16 cellular contexts compared by ENCODE assay signal in the genomic region with DNA sequence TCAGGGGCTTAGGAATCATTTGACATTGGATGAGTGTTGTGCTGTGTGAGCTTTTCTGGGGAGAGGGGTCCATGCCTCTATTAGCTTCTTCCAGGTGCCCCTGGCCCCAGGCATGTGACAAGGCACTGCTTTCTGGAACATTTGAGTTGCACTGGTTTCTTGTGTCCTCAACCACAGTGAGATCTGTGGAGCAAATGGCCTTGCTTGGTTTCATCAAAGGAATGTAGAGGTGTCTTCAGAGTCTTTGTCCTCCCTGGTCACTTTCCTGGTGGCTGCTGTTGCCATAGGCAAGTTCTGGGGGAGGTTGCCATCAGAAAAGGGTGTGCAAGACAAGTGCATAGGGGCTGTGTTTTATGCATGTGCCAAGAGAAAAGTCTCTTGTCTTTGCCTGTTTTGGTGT.
A peak's percentile ranks its signal among the peaks of the same experiment; 100 is the strongest.
DNase-seq lines count a peak whose midpoint lies in the region; ATAC-seq and TF ChIP-seq lines count a peak whose summit lies in the region.
"Had no signal": no experiment of that assay in that cellular context is flagged by ENCODE, and none has a peak within 500 bp of the region (broad histone marks: within the 10 kb centered on the region; RNA-seq: fewer than 3 reads in every experiment).

No MANE protein-coding gene starts in this region.

- H3K9me3 ChIP-seq in left ventricle myocardium inferior (replicated peaks) (no peaks in the 10 kb centered on the region), muscle layer of colon (ENCODE audit: low read length) (no peaks in the 10 kb centered on the region)

- H3K9me3 Mint-ChIP-seq in chondrocyte (ENCODE audit: low read depth), result no peaks in the 10 kb centered on the region
- H3K9me3 Mint-ChIP-seq: activated T-helper 1 cell treated with anti-CD3 and anti-CD28 coated beads, Interleukin-12 subunit alpha, Interleukin-12 subunit beta, Interleukin-2, Interleukin-4 antibody, amounts not matched to agents 30 ng/mL and 10 ng/mL and 1 ng/mL, durations not matched to agents 14 hours and 24 hours and 36 hours; CD8-positive, alpha-beta T cell; effector memory CD8-positive, alpha-beta T cell; stimulated activated naive CD8-positive, alpha-beta T cell treated with anti-CD3 and anti-CD28 coated beads, Interleukin-15, Interleukin-2, amounts not matched to agents 100 ng/mL and 50 ng/mL, for 24 hours had no signal

- no peaks in the 10 kb centered on the region for H3K36me3 ChIP-seq in left ventricle myocardium inferior
- no peaks in the 10 kb centered on the region for H3K36me3 ChIP-seq in muscle layer of colon (ENCODE audit: insufficient read depth, low read length)

- TF ChIP-seq CTCF in left ventricle myocardium inferior (IDR thresholded peaks at IDR 0.05; ENCODE audit: borderline replicate concordance), result no peak
- TF ChIP-seq CTCF in chondrocyte (IDR thresholded peaks at IDR 0.05), result no peak

- H3K4me3 Mint-ChIP-seq in chondrocyte (ENCODE audit: unreplicated experiment), result no peak overlapping the region
- H3K4me3 Mint-ChIP-seq: activated T-helper 1 cell treated with anti-CD3 and anti-CD28 coated beads, Interleukin-12 subunit alpha, Interleukin-12 subunit beta, Interleukin-2, Interleukin-4 antibody, amounts not matched to agents 30 ng/mL and 10 ng/mL and 1 ng/mL, durations not matched to agents 14 hours and 24 hours and 36 hours; CD8-positive, alpha-beta T cell; effector memory CD8-positive, alpha-beta T cell; stimulated activated naive CD8-positive, alpha-beta T cell treated with anti-CD3 and anti-CD28 coated beads, Interleukin-15, Interleukin-2, amounts not matched to agents 100 ng/mL and 50 ng/mL, for 24 hours had no signal

- no peak for DNase-seq in left ventricle myocardium inferior
- no peak for DNase-seq in cardiac septum (ENCODE audit: low spot score)
- DNase-seq in chondrocyte (ENCODE audit: low spot score), result no peak
- peak; percentile 24 for DNase-seq in ureter (ENCODE audit: low spot score)
- no peak for DNase-seq in stimulated activated CD4-positive, alpha-beta T cell treated with anti-CD3 and anti-CD28 coated beads, Interleukin-4, amount 100 ng/mL, for 4 hours
- DNase-seq in NCI-H1694 (lab: John Stamatoyannopoulos, UW), result no peak
- DNase-seq: central memory CD4-positive, alpha-beta T cell; effector memory CD8-positive, alpha-beta T cell; NCI-H1092 treated with DMSO at 0.1 percent for 48 hours; NCI-H748 treated with DMSO at 0.1 percent for 48 hours had no signal

- no peaks in the 10 kb centered on the region for H3K27me3 Mint-ChIP-seq in chondrocyte (ENCODE audit: low read depth)
- H3K27me3 Mint-ChIP-seq: stimulated activated naive CD8-positive, alpha-beta T cell treated with anti-CD3 and anti-CD28 coated beads, Interleukin-15, Interleukin-2, amounts not matched to agents 100 ng/mL and 50 ng/mL, for 24 hours had no signal

- H3K27ac ChIP-seq in left ventricle myocardium inferior (replicated peaks), result peak overlapping the region; percentile 65
- peak overlapping the region; percentile 88 for H3K27ac ChIP-seq in muscle layer of colon (ENCODE audit: low read depth, low read length)

- H3K4me1 Mint-ChIP-seq in chondrocyte (ENCODE audit: low read depth), result peaks cover 38% of the 10 kb centered on the region

- no peak overlapping the region for H3K9ac ChIP-seq in muscle layer of colon (ENCODE audit: low read length)

- H3K27ac Mint-ChIP-seq in chondrocyte (ENCODE audit: unreplicated experiment), result peak overlapping the region; percentile 89
- H3K27ac Mint-ChIP-seq: activated T-helper 1 cell treated with anti-CD3 and anti-CD28 coated beads, Interleukin-12 subunit alpha, Interleukin-12 subunit beta, Interleukin-2, Interleukin-4 antibody, amounts not matched to agents 30 ng/mL and 10 ng/mL and 1 ng/mL, durations not matched to agents 14 hours and 24 hours and 36 hours; CD8-positive, alpha-beta T cell; effector memory CD8-positive, alpha-beta T cell; stimulated activated naive CD8-positive, alpha-beta T cell treated with anti-CD3 and anti-CD28 coated beads, Interleukin-15, Interleukin-2, amounts not matched to agents 100 ng/mL and 50 ng/mL, for 24 hours had no signal

- no peaks in the 10 kb centered on the region for H3K36me3 Mint-ChIP-seq in chondrocyte (ENCODE audit: low read depth)
- H3K36me3 Mint-ChIP-seq: CD8-positive, alpha-beta T cell had no signal

- H3K4me1 ChIP-seq in left ventricle myocardium inferior (peaks cover 44% of the 10 kb centered on the region), muscle layer of colon (ENCODE audit: insufficient read depth, low read length) (peaks cover 87% of the 10 kb centered on the region)

- H3K27me3 ChIP-seq in left ventricle myocardium inferior (ENCODE audit: low read depth) (no peaks in the 10 kb centered on the region), muscle layer of colon (ENCODE audit: control insufficient read depth in 1 of 2, insufficient read depth in 2 of 2, low read length in 2 of 2) (no peaks in the 10 kb centered on the region)

- ATAC-seq in GM18873 (IDR thresholded peaks at IDR 0.05; ENCODE audit: low FRiP score, unreplicated experiment), result no peak
- ATAC-seq: CD8-positive, alpha-beta T cell; effector memory CD8-positive, alpha-beta T cell; K562 had no signal

- intact Hi-C loops in left ventricle myocardium inferior (cut with micrococcal nuclease) (no loop called here), cardiac septum (cut with DNase I) (no loop called here)

- H3K4me3 ChIP-seq in left ventricle myocardium inferior (no peak overlapping the region), muscle layer of colon (ENCODE audit: low read depth in 1 of 2, low read length in 2 of 2) (no peak overlapping the region)
- H3K4me3 ChIP-seq: K562 had no signal
